ENCODE assay signal across 15 cellular contexts in the genomic region with DNA sequence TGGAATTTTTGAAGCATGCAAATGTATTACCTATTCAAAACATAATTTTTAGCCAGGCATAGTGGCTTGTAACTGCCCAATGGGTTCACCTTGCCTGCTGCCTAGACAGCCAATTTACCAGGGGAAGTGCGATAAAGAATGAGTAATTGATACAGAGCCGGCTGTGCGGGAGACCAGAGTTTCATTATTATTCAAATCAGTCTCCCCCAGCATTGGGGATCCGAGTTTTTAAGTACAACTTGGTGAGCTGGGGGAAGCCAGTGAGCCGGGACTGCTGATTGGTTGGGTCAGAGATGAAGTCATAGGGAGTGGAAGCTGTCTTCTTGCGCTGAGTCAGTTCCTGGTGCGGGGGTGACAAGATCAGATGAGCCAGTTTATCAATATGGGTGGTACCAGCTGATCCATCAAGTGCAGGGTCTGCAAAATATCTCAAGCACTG. TPM values are rescaled to one million over a fixed set of nuclear protein-coding genes. Genes with fewer than 3 reads are reported as not detected.
DNase-seq lines count a peak whose midpoint lies in the region; ATAC-seq and TF ChIP-seq lines count a peak whose summit lies in the region.
"Had no signal": no experiment of that assay in that cellular context is flagged by ENCODE, and none has a peak within 500 bp of the region (broad histone marks: within the 10 kb centered on the region; RNA-seq: fewer than 3 reads in every experiment).

No MANE protein-coding gene starts in this region.

- TF ChIP-seq POLR2A in thyroid gland (IDR thresholded peaks at IDR 0.05), result no peak

- H3K9me3 ChIP-seq in thyroid gland, result no peaks in the 10 kb centered on the region
- H3K9me3 ChIP-seq: HAP-1 had no signal

- H3K27me3 ChIP-seq in thyroid gland, result no peaks in the 10 kb centered on the region

- no peak for TF ChIP-seq CTCF in thyroid gland (IDR thresholded peaks at IDR 0.05)

- DNase-seq in activated T-cell treated with anti-CD3 and anti-CD28 coated beads for 24 hours (ENCODE audit: low read depth) (peak; percentile 26), iPS-NIHi11 (ENCODE audit: low spot score) (peak; percentile 20), thyroid gland (no peak)
- no peak for DNase-seq in activated T-cell treated with anti-CD3 and anti-CD28 coated beads, Interleukin-2, amount 50 U/mL, for 1 hour
- peak; percentile 15 for DNase-seq in activated CD8-positive, alpha-beta memory T cell treated with anti-CD3 and anti-CD28 coated beads, Interleukin-2, amount 50 U/mL, for 4 hours
- DNase-seq in stimulated activated CD8-positive, alpha-beta memory T cell treated with anti-CD3 and anti-CD28 coated beads, Interleukin-7, amount 100 ng/mL, for 48 hours (ENCODE audit: extremely low read depth in 1 of 2, low read depth in 1 of 2), result peak; percentile 31 to 72
- DNase-seq: amygdala, dermis blood vessel endothelial cell, kidney glomerular epithelial cell, NCI-H1092, NCI-H774 had no signal

- 69 to 71% methylated on average over 7 of the region's 7 CpGs for WGBS in thyroid gland, 2 donors

- H3K36me3 ChIP-seq in thyroid gland, result no peaks in the 10 kb centered on the region
- H3K36me3 ChIP-seq: HAP-1 had no signal

- ATAC-seq in HG03565 (IDR thresholded peaks at IDR 0.05; ENCODE audit: unreplicated experiment), result no peak
- no peak for ATAC-seq in GM21825 (IDR thresholded peaks at IDR 0.05; ENCODE audit: unreplicated experiment)
- ATAC-seq: Right ventricle myocardium inferior had no signal

- no peak overlapping the region for H3K27ac ChIP-seq in thyroid gland

- intact Hi-C loops in thyroid gland (cut with DNase I), result no loop called here

- H3K4me3 ChIP-seq in thyroid gland (replicated peaks in 1 of 3), result no peak overlapping the region
- H3K4me3 ChIP-seq: HAP-1 had no signal

- H3K4me1 ChIP-seq in thyroid gland, result no peaks in the 10 kb centered on the region
- H3K4me1 ChIP-seq: HAP-1 had no signal

RNA-seq across cellular contexts. Expression of a gene that starts 29.1 kb away (rescaled TPM):
- 10 to 100 TPM in 3 of 4 donors, 1 to 10 TPM in 1; 9.3 to 25.8 (median 15.2) TPM for total RNA-seq in thyroid gland

Comparison
In these comparisons a context has a peak if more than half of its experiments do, and no peak if none do; other contexts are left out.
1. DNase-seq: peak in activated T-cell treated with anti-CD3 and anti-CD28 coated beads for 24 hours (single experiment), activated CD8-positive, alpha-beta memory T cell treated with anti-CD3 and anti-CD28 coated beads, Interleukin-2, amount 50 U/mL, for 4 hours (single experiment), iPS-NIHi11 (single experiment) and stimulated activated CD8-positive, alpha-beta memory T cell treated with anti-CD3 and anti-CD28 coated beads, Interleukin-7, amount 100 ng/mL, for 48 hours (2 of 2); none in activated T-cell treated with anti-CD3 and anti-CD28 coated beads, Interleukin-2, amount 50 U/mL, for 1 hour (single experiment) and thyroid gland (0 of 2).